ENCODE assay signal across 1 cellular context in genomic region chr18:12309683-12310198, GRCh38.
TF ChIP-seq lines count a peak whose summit lies in the region.

No MANE protein-coding gene starts in this region.

TF ChIP-seq in SK-N-SH, 30 proteins besides CTCF, POLR2A, EP300 and RAD21 (continued from another document):
- TF ChIP-seq REST (IDR thresholded peaks at IDR 0.05; ENCODE audit: low read depth, low read length) (no peak), YY1 (IDR thresholded peaks at IDR 0.05; ENCODE audit: low read depth) (no peak), TCF12 (IDR thresholded peaks at IDR 0.05) (no peak), NRF1 (IDR thresholded peaks at IDR 0.05; ENCODE audit: low read depth, low read length) (no peak), RFX5 (IDR thresholded peaks at IDR 0.05; ENCODE audit: low read length) (no peak), POLR2AphosphoS5 (IDR thresholded peaks at IDR 0.05; ENCODE audit: low read depth, low read length) (no peak), TAF1 (IDR thresholded peaks at IDR 0.05; ENCODE audit: borderline replicate concordance, low read depth, low read length) (no peak), NFIC (IDR thresholded peaks at IDR 0.05; ENCODE audit: borderline replicate concordance) (no peak), CHD2 (IDR thresholded peaks at IDR 0.05; ENCODE audit: low read length, partially characterized antibody) (no peak), RXRA (IDR thresholded peaks at IDR 0.05; ENCODE audit: borderline replicate concordance, low read depth) (no peak), SMC3 (IDR thresholded peaks at IDR 0.05; ENCODE audit: low read depth, low read length) (no peak)
